In the genomic region with DNA sequence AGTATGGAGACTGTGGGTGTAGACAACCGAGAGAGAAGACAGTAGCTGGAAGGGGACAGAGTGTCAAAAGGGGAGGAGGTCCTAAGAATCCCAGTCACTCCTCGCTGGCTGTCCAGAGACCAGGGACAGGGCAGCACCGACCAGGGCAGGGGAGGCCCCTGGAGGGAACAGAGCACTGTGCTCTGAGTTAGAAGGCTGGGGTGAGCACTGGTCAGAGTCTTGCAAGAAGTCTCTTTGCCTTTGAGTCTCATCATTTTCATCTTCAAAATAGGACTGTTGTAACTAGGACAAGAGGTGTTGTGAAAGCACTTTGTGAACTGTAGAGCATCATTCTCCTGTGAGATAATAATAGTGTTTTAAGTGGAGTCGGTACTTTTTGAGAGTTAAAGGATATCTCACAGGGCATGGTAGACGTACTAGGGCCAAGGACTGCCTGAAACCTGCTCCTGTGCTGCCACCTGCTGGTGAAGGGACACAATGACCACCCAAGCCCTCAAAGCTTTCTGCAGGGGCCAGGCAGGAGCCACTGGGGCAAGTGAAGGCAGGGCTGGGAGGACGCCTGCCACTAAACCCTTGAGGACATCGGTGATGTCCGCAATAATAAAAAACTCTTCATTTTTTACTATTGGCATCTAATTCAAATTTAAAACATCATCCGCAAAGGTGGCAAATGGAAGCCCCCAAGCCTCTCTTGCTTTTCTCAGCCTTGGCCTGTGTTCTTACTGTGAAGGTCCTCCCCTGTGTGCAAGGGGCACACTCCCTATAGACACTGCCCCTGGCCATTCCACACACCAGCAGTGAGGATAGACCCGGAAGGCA, we compare ENCODE assay signal across 8 cellular contexts. TPM values are rescaled to one million over a fixed set of nuclear protein-coding genes. Genes with fewer than 3 reads are reported as not detected.
DNase-seq lines count a peak whose midpoint lies in the region; ATAC-seq and TF ChIP-seq lines count a peak whose summit lies in the region.

No MANE protein-coding gene starts in this region.

- H3K4me1 Mint-ChIP-seq in Calu3 (ENCODE audit: low read depth, unreplicated experiment) (peaks cover 7% of the 10 kb centered on the region), natural killer cell (peaks cover 0 to 9% of the 10 kb centered on the region in 2 donors)
- no peaks in the 10 kb centered on the region for H3K4me1 Mint-ChIP-seq in stimulated activated memory B cell treated with anti-CD40 and anti-IgM and Interleukin-4, amounts not matched to agents 10 μg/mL and 1 μg/mL and 100 μg/mL, for 72 hours

- H3K27me3 Mint-ChIP-seq in Calu3 (ENCODE audit: unreplicated experiment) (peaks cover 26% of the 10 kb centered on the region), natural killer cell (ENCODE audit: low read depth in 2 of 2) (peaks cover 0 to 24% of the 10 kb centered on the region in 2 donors)
- peaks cover 46% of the 10 kb centered on the region for H3K27me3 Mint-ChIP-seq in stimulated activated memory B cell treated with anti-CD40 and anti-IgM and Interleukin-4, amounts not matched to agents 10 μg/mL and 1 μg/mL and 100 μg/mL, for 72 hours

- H3K9me3 Mint-ChIP-seq in Calu3 (ENCODE audit: low read depth, unreplicated experiment) (no peaks in the 10 kb centered on the region), natural killer cell (no peaks in the 10 kb centered on the region)
- H3K9me3 Mint-ChIP-seq in stimulated activated memory B cell treated with anti-CD40 and anti-IgM and Interleukin-4, amounts not matched to agents 10 μg/mL and 1 μg/mL and 100 μg/mL, for 72 hours, result no peaks in the 10 kb centered on the region

- BruUV-seq in Calu3 (replicated peaks; lab: Mats Ljungman, UMichigan), result no TSS peak

- peak; percentile 91 for DNase-seq in Calu3
- DNase-seq in KBM-7, result peak; percentile 89
- peak; percentile 87 for DNase-seq in OCI-M1 (lab: John Stamatoyannopoulos, UW)
- DNase-seq in activated CD8-positive, alpha-beta memory T cell treated with anti-CD3 and anti-CD28 coated beads, Interleukin-2, amount 50 U/mL, for 48 hours, result peak; percentile 93
- DNase-seq in natural killer cell, result peak; percentile 79

- H3K27ac Mint-ChIP-seq in Calu3 (ENCODE audit: unreplicated experiment), result no peak overlapping the region
- H3K27ac Mint-ChIP-seq in natural killer cell, result no peak overlapping the region
- no peak overlapping the region for H3K27ac Mint-ChIP-seq in stimulated activated memory B cell treated with anti-CD40 and anti-IgM and Interleukin-4, amounts not matched to agents 10 μg/mL and 1 μg/mL and 100 μg/mL, for 72 hours

- ATAC-seq in GM21526 (IDR thresholded peaks at IDR 0.05; ENCODE audit: low FRiP score, unreplicated experiment) (peak; percentile 87), esophagus mucosa (peak; percentile 87), natural killer cell (peak; percentile 88 to 99 (median 99))
- peak; percentile 80 for ATAC-seq in stimulated activated memory B cell treated with anti-CD40 and anti-IgM and Interleukin-4, amounts not matched to agents 10 μg/mL and 1 μg/mL and 100 μg/mL, for 72 hours

- H3K4me3 Mint-ChIP-seq in Calu3 (ENCODE audit: low read depth, unreplicated experiment) (no peak overlapping the region), natural killer cell (no peak overlapping the region)
- H3K4me3 Mint-ChIP-seq in stimulated activated memory B cell treated with anti-CD40 and anti-IgM and Interleukin-4, amounts not matched to agents 10 μg/mL and 1 μg/mL and 100 μg/mL, for 72 hours, result no peak overlapping the region

- peak; percentile 88 for TF ChIP-seq CTCF in Calu3 (IDR thresholded peaks at IDR 0.05; ENCODE audit: unreplicated experiment)
- peak; percentile 96 for TF ChIP-seq CTCF in natural killer cell (IDR thresholded peaks at IDR 0.05)

- CTCF ChIA-PET in Calu3 (lab: Charles Lee), result interaction anchor here (0.7 to 2.1 kb wide), 5 partner anchors 13 to 218 kb away, joined by 3 to 7 read pairs (median 3); partner anchors contain the start of genes HMGXB3 and TIGD6

- no peaks in the 10 kb centered on the region for H3K36me3 Mint-ChIP-seq in Calu3 (ENCODE audit: insufficient read depth, unreplicated experiment)
- H3K36me3 Mint-ChIP-seq in natural killer cell, result no peaks in the 10 kb centered on the region
- no peaks in the 10 kb centered on the region for H3K36me3 Mint-ChIP-seq in stimulated activated memory B cell treated with anti-CD40 and anti-IgM and Interleukin-4, amounts not matched to agents 10 μg/mL and 1 μg/mL and 100 μg/mL, for 72 hours

- intact Hi-C loops in Calu3 (cut with micrococcal nuclease; ENCODE audit: unreplicated experiment) (loop anchor here (1.0 to 10.0 kb wide), 5 partner anchors 57 to 581 kb away; no protein-coding TSS in a partner anchor), natural killer cell (cut with micrococcal nuclease) (loop anchor here (1.0 kb wide), 3 partner anchors 57 to 384 kb away; no protein-coding TSS in a partner anchor)

- in situ Hi-C loops in KBM-7 (cut with MboI; ENCODE audit: low pct_unique_long_range_greater_than_20kb, low sequenced_read_pairs), result no loop called here

RNA-seq across cellular contexts. Expression of gene SLC6A7, which starts 28.2 kb away (rescaled TPM):
- total RNA-seq in Calu3 (2022), result not detected in 2 replicates
- total RNA-seq in esophagus mucosa, result not detected
- not detected for total RNA-seq in natural killer cell

RNA-seq across cellular contexts. Expression of gene CDX1, which starts 51.5 kb away (rescaled TPM):
- not detected in 2 replicates for total RNA-seq in Calu3 (2022)
- not detected for total RNA-seq in esophagus mucosa
- not detected for total RNA-seq in natural killer cell

Comparison
In these comparisons a context has a peak if more than half of its experiments do, and no peak if none do; other contexts are left out.
1. Peak in every context shown above with its lines: DNase-seq and ATAC-seq.